Comparison of ENCODE assay signal across 8 cellular contexts in the genomic region with DNA sequence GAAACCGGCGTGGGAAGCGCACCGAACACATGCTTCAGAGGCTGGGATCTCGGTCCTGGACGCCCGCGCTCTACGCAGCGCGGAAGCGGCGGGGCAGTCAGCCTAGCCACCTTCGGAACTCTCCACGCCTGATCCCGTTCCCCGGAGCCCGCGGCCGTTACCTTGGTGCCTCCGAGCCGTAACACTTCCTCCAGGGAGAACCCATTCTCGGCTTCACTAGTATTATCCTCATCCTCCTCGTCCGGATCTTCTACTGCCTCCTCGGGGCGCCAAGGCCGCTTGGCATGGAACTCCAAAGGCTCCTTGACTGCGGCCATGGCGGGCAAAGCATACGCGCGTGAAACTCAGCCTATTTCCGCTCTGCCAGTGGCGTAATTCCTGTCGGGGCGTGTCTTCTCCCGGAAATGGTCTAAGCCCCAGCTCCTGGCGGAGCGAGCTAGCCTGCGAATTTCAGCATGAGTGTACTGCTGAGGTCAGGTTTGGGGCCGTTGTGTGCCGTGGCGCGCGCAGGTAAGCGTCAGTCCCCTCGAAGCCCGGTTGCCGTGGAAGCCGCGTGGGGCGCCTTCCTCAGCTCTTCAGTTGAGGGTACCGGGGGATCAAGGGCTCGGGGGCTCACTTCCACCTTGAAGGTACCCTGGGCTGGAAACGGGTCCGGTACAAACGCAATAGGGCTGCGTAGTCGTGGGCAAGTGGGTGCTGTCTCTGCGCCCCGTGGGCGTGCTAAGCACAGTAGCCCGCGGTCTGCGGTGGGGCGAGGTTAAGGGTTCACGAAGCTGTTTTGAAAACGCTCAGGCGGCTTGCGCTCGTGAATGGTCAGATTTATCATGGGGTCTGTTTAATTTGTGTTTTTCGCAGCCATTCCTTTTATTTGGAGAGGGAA. TPM values are rescaled to one million over a fixed set of nuclear protein-coding genes. Genes with fewer than 3 reads are reported as not detected.
DNase-seq lines count a peak whose midpoint lies in the region; ATAC-seq and TF ChIP-seq lines count a peak whose summit lies in the region.

TSS of gene CEBPZ (minus strand) at position 346 of the 880 bp plus-strand sequence. CDS start at position 317, 29 bp downstream.
A gene with protein sequence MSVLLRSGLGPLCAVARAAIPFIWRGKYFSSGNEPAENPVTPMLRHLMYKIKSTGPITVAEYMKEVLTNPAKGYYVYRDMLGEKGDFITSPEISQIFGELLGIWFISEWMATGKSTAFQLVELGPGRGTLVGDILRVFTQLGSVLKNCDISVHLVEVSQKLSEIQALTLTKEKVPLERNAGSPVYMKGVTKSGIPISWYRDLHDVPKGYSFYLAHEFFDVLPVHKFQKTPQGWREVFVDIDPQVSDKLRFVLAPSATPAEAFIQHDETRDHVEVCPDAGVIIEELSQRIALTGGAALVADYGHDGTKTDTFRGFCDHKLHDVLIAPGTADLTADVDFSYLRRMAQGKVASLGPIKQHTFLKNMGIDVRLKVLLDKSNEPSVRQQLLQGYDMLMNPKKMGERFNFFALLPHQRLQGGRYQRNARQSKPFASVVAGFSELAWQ (plus strand): TSS at position 408 of the 880 bp plus-strand sequence. CDS start 48 bp downstream, at position 456.

- peaks cover 95% of the 10 kb centered on the region for H3K79me2 ChIP-seq in GM23248 (ENCODE audit: insufficient read depth)
- peaks cover 97% of the 10 kb centered on the region for H3K79me2 ChIP-seq in Karpas-422 (ENCODE audit: low read length)

- H3K9me3 ChIP-seq in GM23248 (ENCODE audit: low read depth) (no peaks in the 10 kb centered on the region), Karpas-422 (ENCODE audit: low read length) (no peaks in the 10 kb centered on the region)

- H3K36me3 ChIP-seq in GM23248 (ENCODE audit: low read depth) (peaks cover 24% of the 10 kb centered on the region), Karpas-422 (ENCODE audit: insufficient read depth, low read length) (peaks cover 38% of the 10 kb centered on the region)

- H3K9me2 ChIP-seq in GM23248 (ENCODE audit: insufficient read depth) (no peaks in the 10 kb centered on the region), Karpas-422 (replicated peaks; ENCODE audit: insufficient read depth, low read length) (no peaks in the 10 kb centered on the region)

- peaks cover 19% of the 10 kb centered on the region for H3K4me1 Mint-ChIP-seq in activated T-helper 17 cell treated with anti-CD3 and anti-CD28 coated beads, Interleukin-2, amount 50 U/mL, for 72 hours
- H3K4me1 Mint-ChIP-seq in nephron progenitor cell = peaks cover 12% of the 10 kb centered on the region
- peaks cover 33% of the 10 kb centered on the region for H3K4me1 Mint-ChIP-seq in stimulated activated naive CD8-positive, alpha-beta T cell treated with anti-CD3 and anti-CD28 coated beads, Interleukin-15, amount 100 ng/mL, for 72 hours

- no peak for TF ChIP-seq CTCF in nephron progenitor cell (IDR thresholded peaks at IDR 0.05)

- WGBS in GM23248 (ENCODE audit: low coverage in 1 of 2, low lambda C conversion rate in 2 of 2, missing lambda C conversion rate in 2 of 2), 2 experiments = 1% methylated on average over 67 to 73 of the region's 73 CpGs

- H3K27me3 ChIP-seq in GM23248 (replicated peaks; ENCODE audit: insufficient read depth) (no peaks in the 10 kb centered on the region), Karpas-422 (ENCODE audit: low read length) (no peaks in the 10 kb centered on the region)

- H3K27ac ChIP-seq in GM23248 = peak within 1 kb of the TSS; percentile 97
- H3K27ac ChIP-seq in Karpas-422 (ENCODE audit: low read length) = peak within 1 kb of the TSS; percentile 58

- H3F3A ChIP-seq in GM23248 (ENCODE audit: insufficient read depth) = peaks cover 10% of the 10 kb centered on the region

- H2AFZ ChIP-seq in GM23248 (peak within 1 kb of the TSS; percentile 93), Karpas-422 (ENCODE audit: low read length) (peak within 1 kb of the TSS; percentile 93)

- in situ Hi-C loops in GM23248 (cut with MboI) = no loop called here

- H3K4me3 ChIP-seq in GM23248 (peak within 1 kb of the TSS; percentile 89), Karpas-422 (ENCODE audit: low read length) (peak within 1 kb of the TSS; percentile 93)

- H3K9ac ChIP-seq in GM23248 = peak within 1 kb of the TSS; percentile 97
- H3K9ac ChIP-seq in Karpas-422 (ENCODE audit: low read length) = peak within 1 kb of the TSS; percentile 86

- H3K9me3 Mint-ChIP-seq in activated T-helper 17 cell treated with anti-CD3 and anti-CD28 coated beads, Interleukin-2, amount 50 U/mL, for 72 hours = no peaks in the 10 kb centered on the region
- H3K9me3 Mint-ChIP-seq in nephron progenitor cell = no peaks in the 10 kb centered on the region
- no peaks in the 10 kb centered on the region for H3K9me3 Mint-ChIP-seq in stimulated activated naive CD8-positive, alpha-beta T cell treated with anti-CD3 and anti-CD28 coated beads, Interleukin-15, amount 100 ng/mL, for 72 hours

- peaks cover 21% of the 10 kb centered on the region for H3K4me1 ChIP-seq in GM23248 (ENCODE audit: insufficient read depth)
- peaks cover 36% of the 10 kb centered on the region for H3K4me1 ChIP-seq in Karpas-422 (ENCODE audit: low read length)

- peak within 1 kb of the TSS; percentile 95 for H3K4me2 ChIP-seq in GM23248 (ENCODE audit: unreplicated experiment)
- H3K4me2 ChIP-seq in Karpas-422 (ENCODE audit: low read depth, low read length, poor library complexity, severe bottlenecking) = peak within 1 kb of the TSS; percentile 96

- no peaks in the 10 kb centered on the region for H4K20me1 ChIP-seq in GM23248 (ENCODE audit: insufficient read depth)
- peaks cover 34% of the 10 kb centered on the region for H4K20me1 ChIP-seq in Karpas-422 (ENCODE audit: insufficient read depth, low read depth, low read length)

- DNase-seq in Daoy (ENCODE audit: low read depth) = peak; percentile 94
- DNase-seq in GM23248 = peak; percentile 98
- peak; percentile 96 for DNase-seq in Karpas-422
- DNase-seq in RPMI8226 = peak; percentile 94
- peak; percentile 77 for DNase-seq in fibroblast of the conjunctiva (ENCODE audit: low read depth)
- DNase-seq in nephron progenitor cell = peak; percentile 82
- DNase-seq in stimulated activated naive CD8-positive, alpha-beta T cell treated with anti-CD3 and anti-CD28 coated beads, Interleukin-15, amount 100 ng/mL, for 72 hours = peak; percentile 86 to 90

- no peak within 1 kb of the TSS for H3K27ac Mint-ChIP-seq in activated T-helper 17 cell treated with anti-CD3 and anti-CD28 coated beads, Interleukin-2, amount 50 U/mL, for 72 hours
- H3K27ac Mint-ChIP-seq in nephron progenitor cell = no peak within 1 kb of the TSS
- H3K27ac Mint-ChIP-seq in stimulated activated naive CD8-positive, alpha-beta T cell treated with anti-CD3 and anti-CD28 coated beads, Interleukin-15, amount 100 ng/mL, for 72 hours = no peak within 1 kb of the TSS

- H3K27me3 Mint-ChIP-seq in activated T-helper 17 cell treated with anti-CD3 and anti-CD28 coated beads, Interleukin-2, amount 50 U/mL, for 72 hours = no peaks in the 10 kb centered on the region
- no peaks in the 10 kb centered on the region for H3K27me3 Mint-ChIP-seq in nephron progenitor cell (ENCODE audit: low read depth, poor library complexity)
- no peaks in the 10 kb centered on the region for H3K27me3 Mint-ChIP-seq in stimulated activated naive CD8-positive, alpha-beta T cell treated with anti-CD3 and anti-CD28 coated beads, Interleukin-15, amount 100 ng/mL, for 72 hours

- H3K4me3 Mint-ChIP-seq in activated T-helper 17 cell treated with anti-CD3 and anti-CD28 coated beads, Interleukin-2, amount 50 U/mL, for 72 hours = no peak within 1 kb of the TSS
- H3K4me3 Mint-ChIP-seq in nephron progenitor cell = no peak within 1 kb of the TSS
- H3K4me3 Mint-ChIP-seq in stimulated activated naive CD8-positive, alpha-beta T cell treated with anti-CD3 and anti-CD28 coated beads, Interleukin-15, amount 100 ng/mL, for 72 hours = no peak within 1 kb of the TSS

- H3K36me3 Mint-ChIP-seq in activated T-helper 17 cell treated with anti-CD3 and anti-CD28 coated beads, Interleukin-2, amount 50 U/mL, for 72 hours (ENCODE audit: low read depth) = peaks cover 53% of the 10 kb centered on the region
- peaks cover 32% of the 10 kb centered on the region for H3K36me3 Mint-ChIP-seq in nephron progenitor cell (ENCODE audit: low read depth)

- peak; percentile 97 for ATAC-seq in activated T-helper 17 cell treated with anti-CD3 and anti-CD28 coated beads, Interleukin-2, amount 50 U/mL, for 72 hours (replicated peaks)
- peak; percentile 97 for ATAC-seq in stimulated activated naive CD8-positive, alpha-beta T cell treated with anti-CD3 and anti-CD28 coated beads, Interleukin-15, amount 100 ng/mL, for 72 hours

RNA-seq across cellular contexts. Expression of gene CEBPZ, which starts in this region (rescaled TPM):
- 130 and 161 TPM in 2 replicates for total RNA-seq in Daoy (2014; rRNA removed; shearing (Covaris generic))
- total RNA-seq in GM23248 (2014; rRNA removed; shearing (Covaris generic)) = 34.0 and 35.0 TPM in 2 replicates
- 22.6 and 23.0 TPM in 2 replicates for polyA plus RNA-seq in GM23248 (2016; fragmentation: Nextera tagmentation; extraction: Ambion mirVana)
- total RNA-seq in Karpas-422 (2014; rRNA removed; shearing (Covaris generic); ENCODE audit: low replicate concordance) = 38.5 and 48.2 TPM in 2 replicates
- total RNA-seq in activated T-helper 17 cell treated with anti-CD3 and anti-CD28 coated beads, Interleukin-2, amount 50 U/mL, for 72 hours = 10 to 100 TPM; 55.6 to 68.3 TPM

RNA-seq across cellular contexts. Expression of the second gene that starts in this region (rescaled TPM):
- 21.3 and 26.8 TPM in 2 replicates for total RNA-seq in Daoy (2014; rRNA removed; shearing (Covaris generic))
- 14.8 and 25.2 TPM in 2 replicates for total RNA-seq in GM23248 (2014; rRNA removed; shearing (Covaris generic))
- 15.2 and 16.4 TPM in 2 replicates for polyA plus RNA-seq in GM23248 (2016; fragmentation: Nextera tagmentation; extraction: Ambion mirVana)
- total RNA-seq in Karpas-422 (2014; rRNA removed; shearing (Covaris generic); ENCODE audit: low replicate concordance) = 28.4 and 42.2 TPM in 2 replicates
- total RNA-seq in activated T-helper 17 cell treated with anti-CD3 and anti-CD28 coated beads, Interleukin-2, amount 50 U/mL, for 72 hours = 10 to 100 TPM; 21.9 to 29.8 TPM

Comparison
In these comparisons a context has a peak if more than half of its experiments do, and no peak if none do; other contexts are left out.
1. Peak in every context shown above with its lines: DNase-seq, ATAC-seq, H3K4me3 ChIP-seq and H3K27ac ChIP-seq.